1 cellular context compared by ENCODE assay signal in the genomic region with DNA sequence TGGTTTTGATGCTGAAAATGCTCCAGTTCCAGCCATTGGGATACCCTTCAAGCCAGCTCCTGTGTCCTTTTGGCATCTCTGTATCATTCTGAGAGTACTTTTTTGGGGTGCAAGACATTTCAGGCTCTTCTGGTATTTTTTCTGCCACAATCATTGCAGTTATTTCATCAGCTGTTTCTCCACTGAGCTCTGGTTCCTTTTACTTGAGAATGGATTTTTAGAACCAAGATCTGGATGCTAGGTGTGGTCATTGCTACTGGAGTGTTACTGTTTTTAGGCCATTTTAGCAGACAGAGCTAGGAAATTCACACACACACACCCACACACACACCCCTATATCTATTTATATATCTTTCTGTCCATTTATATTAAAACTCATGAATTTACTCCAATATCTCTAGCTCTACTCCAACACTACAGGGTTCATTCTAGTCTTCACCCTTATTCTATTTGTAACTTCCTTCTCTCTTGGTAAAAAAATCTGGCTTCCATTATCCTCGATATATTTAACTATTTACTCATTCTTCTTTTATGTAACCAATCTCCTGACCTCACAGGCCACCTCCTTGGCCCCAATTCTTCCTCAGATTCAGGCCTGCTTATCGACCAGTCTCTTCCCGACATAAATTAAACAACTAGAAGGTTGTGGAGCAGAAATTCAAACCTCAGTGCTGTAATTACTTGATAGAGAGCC.
TF ChIP-seq lines count a peak whose summit lies in the region.

No MANE protein-coding gene starts in this region.

TF ChIP-seq in GM23338, 12 proteins besides CTCF, POLR2A, EP300 and RAD21 (continued from another document):
- TF ChIP-seq, protein P1, sequence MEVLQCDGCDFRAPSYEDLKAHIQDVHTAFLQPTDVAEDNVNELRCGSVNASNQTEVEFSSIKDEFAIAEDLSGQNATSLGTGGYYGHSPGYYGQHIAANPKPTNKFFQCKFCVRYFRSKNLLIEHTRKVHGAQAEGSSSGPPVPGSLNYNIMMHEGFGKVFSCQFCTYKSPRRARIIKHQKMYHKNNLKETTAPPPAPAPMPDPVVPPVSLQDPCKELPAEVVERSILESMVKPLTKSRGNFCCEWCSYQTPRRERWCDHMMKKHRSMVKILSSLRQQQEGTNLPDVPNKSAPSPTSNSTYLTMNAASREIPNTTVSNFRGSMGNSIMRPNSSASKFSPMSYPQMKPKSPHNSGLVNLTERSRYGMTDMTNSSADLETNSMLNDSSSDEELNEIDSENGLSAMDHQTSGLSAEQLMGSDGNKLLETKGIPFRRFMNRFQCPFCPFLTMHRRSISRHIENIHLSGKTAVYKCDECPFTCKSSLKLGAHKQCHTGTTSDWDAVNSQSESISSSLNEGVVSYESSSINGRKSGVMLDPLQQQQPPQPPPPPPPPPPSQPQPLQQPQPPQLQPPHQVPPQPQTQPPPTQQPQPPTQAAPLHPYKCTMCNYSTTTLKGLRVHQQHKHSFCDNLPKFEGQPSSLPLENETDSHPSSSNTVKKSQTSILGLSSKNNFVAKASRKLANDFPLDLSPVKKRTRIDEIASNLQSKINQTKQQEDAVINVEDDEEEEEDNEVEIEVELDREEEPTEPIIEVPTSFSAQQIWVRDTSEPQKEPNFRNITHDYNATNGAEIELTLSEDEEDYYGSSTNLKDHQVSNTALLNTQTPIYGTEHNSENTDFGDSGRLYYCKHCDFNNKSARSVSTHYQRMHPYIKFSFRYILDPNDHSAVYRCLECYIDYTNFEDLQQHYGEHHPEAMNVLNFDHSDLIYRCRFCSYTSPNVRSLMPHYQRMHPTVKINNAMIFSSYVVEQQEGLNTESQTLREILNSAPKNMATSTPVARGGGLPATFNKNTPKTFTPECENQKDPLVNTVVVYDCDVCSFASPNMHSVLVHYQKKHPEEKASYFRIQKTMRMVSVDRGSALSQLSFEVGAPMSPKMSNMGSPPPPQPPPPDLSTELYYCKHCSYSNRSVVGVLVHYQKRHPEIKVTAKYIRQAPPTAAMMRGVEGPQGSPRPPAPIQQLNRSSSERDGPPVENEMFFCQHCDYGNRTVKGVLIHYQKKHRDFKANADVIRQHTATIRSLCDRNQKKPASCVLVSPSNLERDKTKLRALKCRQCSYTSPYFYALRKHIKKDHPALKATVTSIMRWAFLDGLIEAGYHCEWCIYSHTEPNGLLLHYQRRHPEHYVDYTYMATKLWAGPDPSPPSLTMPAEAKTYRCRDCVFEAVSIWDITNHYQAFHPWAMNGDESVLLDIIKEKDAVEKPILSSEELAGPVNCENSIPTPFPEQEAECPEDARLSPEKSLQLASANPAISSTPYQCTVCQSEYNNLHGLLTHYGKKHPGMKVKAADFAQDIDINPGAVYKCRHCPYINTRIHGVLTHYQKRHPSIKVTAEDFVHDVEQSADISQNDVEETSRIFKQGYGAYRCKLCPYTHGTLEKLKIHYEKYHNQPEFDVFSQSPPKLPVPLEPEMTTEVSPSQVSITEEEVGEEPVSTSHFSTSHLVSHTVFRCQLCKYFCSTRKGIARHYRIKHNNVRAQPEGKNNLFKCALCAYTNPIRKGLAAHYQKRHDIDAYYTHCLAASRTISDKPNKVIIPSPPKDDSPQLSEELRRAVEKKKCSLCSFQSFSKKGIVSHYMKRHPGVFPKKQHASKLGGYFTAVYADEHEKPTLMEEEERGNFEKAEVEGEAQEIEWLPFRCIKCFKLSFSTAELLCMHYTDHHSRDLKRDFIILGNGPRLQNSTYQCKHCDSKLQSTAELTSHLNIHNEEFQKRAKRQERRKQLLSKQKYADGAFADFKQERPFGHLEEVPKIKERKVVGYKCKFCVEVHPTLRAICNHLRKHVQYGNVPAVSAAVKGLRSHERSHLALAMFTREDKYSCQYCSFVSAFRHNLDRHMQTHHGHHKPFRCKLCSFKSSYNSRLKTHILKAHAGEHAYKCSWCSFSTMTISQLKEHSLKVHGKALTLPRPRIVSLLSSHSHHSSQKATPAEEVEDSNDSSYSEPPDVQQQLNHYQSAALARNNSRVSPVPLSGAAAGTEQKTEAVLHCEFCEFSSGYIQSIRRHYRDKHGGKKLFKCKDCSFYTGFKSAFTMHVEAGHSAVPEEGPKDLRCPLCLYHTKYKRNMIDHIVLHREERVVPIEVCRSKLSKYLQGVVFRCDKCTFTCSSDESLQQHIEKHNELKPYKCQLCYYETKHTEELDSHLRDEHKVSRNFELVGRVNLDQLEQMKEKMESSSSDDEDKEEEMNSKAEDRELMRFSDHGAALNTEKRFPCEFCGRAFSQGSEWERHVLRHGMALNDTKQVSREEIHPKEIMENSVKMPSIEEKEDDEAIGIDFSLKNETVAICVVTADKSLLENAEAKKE (CRISPR knock-in tag; IDR thresholded peaks at IDR 0.05), result no peak
- TF ChIP-seq ZNF114 (CRISPR knock-in tag; IDR thresholded peaks at IDR 0.05) (no peak), CREB1 (CRISPR knock-in tag; IDR thresholded peaks at IDR 0.05; ENCODE audit: low read depth) (no peak), EZH2 (IDR thresholded peaks at IDR 0.05; ENCODE audit: low read depth, unreplicated experiment) (no peak), JUNB (IDR thresholded peaks at IDR 0.05; ENCODE audit: unreplicated experiment) (no peak), ZNF331 (CRISPR knock-in tag; IDR thresholded peaks at IDR 0.05; ENCODE audit: low read depth) (no peak), STAT1 (IDR thresholded peaks at IDR 0.05; ENCODE audit: unreplicated experiment) (no peak)
- TF ChIP-seq, protein P2, sequence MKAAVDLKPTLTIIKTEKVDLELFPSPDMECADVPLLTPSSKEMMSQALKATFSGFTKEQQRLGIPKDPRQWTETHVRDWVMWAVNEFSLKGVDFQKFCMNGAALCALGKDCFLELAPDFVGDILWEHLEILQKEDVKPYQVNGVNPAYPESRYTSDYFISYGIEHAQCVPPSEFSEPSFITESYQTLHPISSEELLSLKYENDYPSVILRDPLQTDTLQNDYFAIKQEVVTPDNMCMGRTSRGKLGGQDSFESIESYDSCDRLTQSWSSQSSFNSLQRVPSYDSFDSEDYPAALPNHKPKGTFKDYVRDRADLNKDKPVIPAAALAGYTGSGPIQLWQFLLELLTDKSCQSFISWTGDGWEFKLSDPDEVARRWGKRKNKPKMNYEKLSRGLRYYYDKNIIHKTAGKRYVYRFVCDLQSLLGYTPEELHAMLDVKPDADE (IDR thresholded peaks at IDR 0.05), result no peak
- TF ChIP-seq, protein P3, sequence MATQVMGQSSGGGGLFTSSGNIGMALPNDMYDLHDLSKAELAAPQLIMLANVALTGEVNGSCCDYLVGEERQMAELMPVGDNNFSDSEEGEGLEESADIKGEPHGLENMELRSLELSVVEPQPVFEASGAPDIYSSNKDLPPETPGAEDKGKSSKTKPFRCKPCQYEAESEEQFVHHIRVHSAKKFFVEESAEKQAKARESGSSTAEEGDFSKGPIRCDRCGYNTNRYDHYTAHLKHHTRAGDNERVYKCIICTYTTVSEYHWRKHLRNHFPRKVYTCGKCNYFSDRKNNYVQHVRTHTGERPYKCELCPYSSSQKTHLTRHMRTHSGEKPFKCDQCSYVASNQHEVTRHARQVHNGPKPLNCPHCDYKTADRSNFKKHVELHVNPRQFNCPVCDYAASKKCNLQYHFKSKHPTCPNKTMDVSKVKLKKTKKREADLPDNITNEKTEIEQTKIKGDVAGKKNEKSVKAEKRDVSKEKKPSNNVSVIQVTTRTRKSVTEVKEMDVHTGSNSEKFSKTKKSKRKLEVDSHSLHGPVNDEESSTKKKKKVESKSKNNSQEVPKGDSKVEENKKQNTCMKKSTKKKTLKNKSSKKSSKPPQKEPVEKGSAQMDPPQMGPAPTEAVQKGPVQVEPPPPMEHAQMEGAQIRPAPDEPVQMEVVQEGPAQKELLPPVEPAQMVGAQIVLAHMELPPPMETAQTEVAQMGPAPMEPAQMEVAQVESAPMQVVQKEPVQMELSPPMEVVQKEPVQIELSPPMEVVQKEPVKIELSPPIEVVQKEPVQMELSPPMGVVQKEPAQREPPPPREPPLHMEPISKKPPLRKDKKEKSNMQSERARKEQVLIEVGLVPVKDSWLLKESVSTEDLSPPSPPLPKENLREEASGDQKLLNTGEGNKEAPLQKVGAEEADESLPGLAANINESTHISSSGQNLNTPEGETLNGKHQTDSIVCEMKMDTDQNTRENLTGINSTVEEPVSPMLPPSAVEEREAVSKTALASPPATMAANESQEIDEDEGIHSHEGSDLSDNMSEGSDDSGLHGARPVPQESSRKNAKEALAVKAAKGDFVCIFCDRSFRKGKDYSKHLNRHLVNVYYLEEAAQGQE (IDR thresholded peaks at IDR 0.05; ENCODE audit: unreplicated experiment), result no peak
